In genomic region chr13:41019027-41019487, GRCh38 we compare ENCODE assay signal across 8 cellular contexts. TPM values are rescaled to one million over a fixed set of nuclear protein-coding genes. Genes with fewer than 3 reads are reported as not detected.
DNase-seq lines count a peak whose midpoint lies in the region; ATAC-seq and TF ChIP-seq lines count a peak whose summit lies in the region.

Gene ELF1, minus strand, starts transcription at chr13:41019316. Its CDS starts 37,262 bp downstream, at chr13:40982054.

- TF ChIP-seq CTCF in WI38 (IDR thresholded peaks at IDR 0.05; ENCODE audit: low read depth, low read length), result no peak

- peak; percentile 92 for ATAC-seq in HG02678 (IDR thresholded peaks at IDR 0.05; ENCODE audit: unreplicated experiment)

- H3K4me3 ChIP-seq in WI38 (ENCODE audit: low read depth, low read length), result peak within 1 kb of the TSS; percentile 33

- DNase-seq in NCI-H82 (lab: John Stamatoyannopoulos, UW), result peak; percentile 21
- no peak for DNase-seq in NCI-H82 treated with DMSO at 0.1 percent for 48 hours (lab: John Stamatoyannopoulos, UW; ENCODE audit: unreplicated experiment)
- DNase-seq in NAMALWA (ENCODE audit: low spot score), result peak; percentile 95
- peak; percentile 75 for DNase-seq in dermis blood vessel endothelial cell
- DNase-seq in lung microvascular endothelial cell (ENCODE audit: low read depth in 2 of 2), result peak; percentile 58 to 85
- DNase-seq in stimulated activated naive CD4-positive, alpha-beta T cell (lab: John Stamatoyannopoulos, UW), result peak in 5 of 6 experiments; percentile 39 to 77 (median 66)

RNA-seq across cellular contexts. Expression of gene ELF1, which starts in this region (rescaled TPM):
- total RNA-seq in dermis blood vessel endothelial cell (95.5 and 124 TPM in 2 replicates), lung microvascular endothelial cell (61.9 and 80.8 TPM in 2 replicates)
